In the genomic region with DNA sequence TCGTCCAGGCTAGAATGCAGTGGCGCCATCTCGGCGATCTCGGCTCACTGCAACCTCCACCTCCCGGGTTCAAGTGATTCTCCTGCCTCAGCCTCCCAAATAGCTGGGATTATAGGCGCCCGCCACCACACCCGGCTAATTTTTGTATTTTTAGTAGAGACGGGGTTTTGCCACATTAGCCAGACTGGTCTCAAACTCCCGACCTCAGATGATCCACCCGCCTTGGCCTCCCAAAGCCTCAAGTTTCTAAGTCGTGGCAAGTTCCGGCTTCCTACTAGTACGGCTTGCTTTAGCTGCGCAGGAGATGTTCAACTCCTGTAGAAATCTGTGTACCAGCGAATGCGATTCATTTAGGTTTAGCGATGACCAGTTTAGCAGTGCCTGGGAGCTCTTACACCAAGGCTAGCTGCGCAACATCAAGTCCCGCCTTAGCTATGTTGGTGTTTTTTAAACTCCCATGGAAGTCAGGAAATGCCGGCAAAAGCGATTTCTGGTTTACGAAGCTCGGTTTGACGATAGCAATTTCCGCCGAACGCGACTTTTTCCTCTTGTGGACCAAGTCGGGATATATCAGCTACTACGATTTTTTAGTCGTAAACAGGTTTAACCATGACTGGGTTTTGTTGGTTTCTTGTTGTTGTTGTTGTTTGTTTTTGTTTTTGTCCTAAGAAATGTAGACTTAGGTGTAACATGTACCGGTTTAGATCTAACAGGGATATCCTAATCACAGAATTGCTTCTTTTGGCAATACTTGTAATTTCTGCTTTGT, we compare ENCODE assay signal across 8 cellular contexts. TPM values are rescaled to one million over a fixed set of nuclear protein-coding genes. Genes with fewer than 3 reads are reported as not detected.
A peak's percentile ranks its signal among the peaks of the same experiment; 100 is the strongest.
DNase-seq lines count a peak whose midpoint lies in the region; ATAC-seq and TF ChIP-seq lines count a peak whose summit lies in the region.

No MANE protein-coding gene starts in this region.

- H3K4me3 ChIP-seq in choroid plexus epithelial cell (ENCODE audit: low read depth, low read length) (peak overlapping the region; percentile 68), mesodermal cell (ENCODE audit: extremely low read depth, insufficient read depth, low read length, poor library complexity, severe bottlenecking) (peak overlapping the region; percentile 50), testis (peak overlapping the region; percentile 50 to 63)

- TF ChIP-seq CTCF in choroid plexus epithelial cell (conservative IDR thresholded peaks at IDR 0.05; ENCODE audit: low read depth, low read length) (peak; percentile 1), testis (IDR thresholded peaks at IDR 0.05) (no peak)

- no peak for TF ChIP-seq POLR2A in testis (IDR thresholded peaks at IDR 0.05)

- H3K27ac ChIP-seq in mesodermal cell (ENCODE audit: low read depth, low read length, severe bottlenecking) = peak overlapping the region; percentile 86
- H3K27ac ChIP-seq in testis = peak overlapping the region; percentile 23 to 85

- ATAC-seq in HG02610 (IDR thresholded peaks at IDR 0.05; ENCODE audit: unreplicated experiment) = peak; percentile 7

- H3K9me3 ChIP-seq in mesodermal cell (ENCODE audit: control insufficient read depth, low read length) (peaks cover 16% of the 10 kb centered on the region), testis (no peaks in the 10 kb centered on the region)

- DNase-seq in CD1c-positive myeloid dendritic cell (ENCODE audit: extremely low spot score) (peak; percentile 84), T-helper 9 cell (peak; percentile 49), choroid plexus epithelial cell (ENCODE audit: low read depth) (peak; percentile 89), testis (no peak), NCI-H82 treated with DMSO at 0.1 percent for 48 hours (lab: John Stamatoyannopoulos, UW; ENCODE audit: unreplicated experiment) (no peak), GM19238 (ENCODE audit: insufficient read length, low spot score) (no peak)

- H3K36me3 ChIP-seq in mesodermal cell (ENCODE audit: control insufficient read depth, insufficient read depth, low read length) (no peaks in the 10 kb centered on the region), testis (ENCODE audit: low read depth, missing control alignments) (no peaks in the 10 kb centered on the region)

- WGBS in mesodermal cell (ENCODE audit: insufficient coverage in 2 of 2), 2 experiments = 22 to 32% methylated on average over 23 to 29 of the region's 34 CpGs
- WGBS in testis, 2 donors = 11 to 22% methylated on average over 31 to 34 of the region's 34 CpGs

- no peaks in the 10 kb centered on the region for H3K4me1 ChIP-seq in mesodermal cell (ENCODE audit: control insufficient read depth, insufficient read depth, low read length, poor library complexity, severe bottlenecking)
- H3K4me1 ChIP-seq in testis = no peaks in the 10 kb centered on the region

- no peaks in the 10 kb centered on the region for H3K27me3 ChIP-seq in testis

- intact Hi-C loops in testis (cut with DNase I; ENCODE audit: low total_unique reads) = loop anchor here (5.0 kb wide), 1 partner anchor 49 kb away; a partner anchor contains a TSS

RNA-seq across cellular contexts. Expression of a gene that starts 46.4 kb away (rescaled TPM):
- polyA plus RNA-seq in mesodermal cell (2013, experiment 1 of 2) = 1.9 TPM
- polyA plus RNA-seq in mesodermal cell (2013, experiment 2 of 2) = 1.2 TPM
- 10 to 100 TPM in 1 of 2 donors, 1 to 10 TPM in 1; 5.1 to 10.2 TPM for total RNA-seq in testis
- 1.6 TPM for polyA plus RNA-seq in testis (ENCODE audit: insufficient read depth, low read depth, low replicate concordance)

Comparison
In these comparisons a context has a peak if more than half of its experiments do, and no peak if none do; other contexts are left out.
1. DNase-seq: peak in CD1c-positive myeloid dendritic cell (single experiment), T-helper 9 cell (single experiment) and choroid plexus epithelial cell (single experiment); none in testis (single experiment), NCI-H82 treated with DMSO at 0.1 percent for 48 hours (single experiment) and GM19238 (single experiment).
2. Peak in every context shown above with its lines, with median percentiles within 50 percentile points of each other: H3K4me3 ChIP-seq.